ENCODE assay signal across 26 cellular contexts in genomic region chr16:3498988-3499387, GRCh38. TPM values are rescaled to one million over a fixed set of nuclear protein-coding genes. Genes with fewer than 3 reads are reported as not detected.
"Had no signal": no experiment of that assay in that cellular context is flagged by ENCODE, and none has a peak within 500 bp of the region (broad histone marks: within the 10 kb centered on the region; RNA-seq: fewer than 3 reads in every experiment).

No MANE protein-coding gene starts in this region.

- H3K27ac ChIP-seq: esophagus muscularis mucosa, heart right ventricle, tibial nerve, uterus had no signal

- H3K36me3 Mint-ChIP-seq: naive thymus-derived CD8-positive, alpha-beta T cell had no signal

- ATAC-seq: activated CD4-positive, CD25-positive, alpha-beta regulatory T cell treated with anti-CD3 and anti-CD28 coated beads, Interleukin-2, amount 50 U/mL, for 24 hours; activated T-cell treated with anti-CD3 and anti-CD28 coated beads, Interleukin-2, amount 50 U/mL, for 72 hours; heart right ventricle; naive thymus-derived CD8-positive, alpha-beta T cell; SK-N-SH treated with all-trans-retinoic acid at 6 μM for 48 hours had no signal

- DNase-seq: activated CD4-positive, alpha-beta T cell treated with anti-CD3 and anti-CD28 coated beads, Interleukin-2, amount 50 U/mL, for 1 hour; activated CD8-positive, alpha-beta memory T cell treated with anti-CD3 and anti-CD28 coated beads, Interleukin-2, amount 50 U/mL, for 4 hours; activated naive CD4-positive, alpha-beta T cell treated with anti-CD3 and anti-CD28 coated beads for 36 hours; activated T-cell treated with anti-CD3 and anti-CD28 coated beads, Interleukin-2, amount 50 U/mL, for 72 hours; dermis blood vessel endothelial cell; effector memory CD4-positive, alpha-beta T cell; heart right ventricle; mesendoderm; naive thymus-derived CD8-positive, alpha-beta T cell; nucleus accumbens; stimulated activated CD4-positive, alpha-beta T cell treated with anti-CD3 and anti-CD28 coated beads, Interleukin-15, amount 100 ng/mL, for 24 hours; stimulated activated CD4-positive, alpha-beta T cell treated with anti-CD3 and anti-CD28 coated beads, Interleukin-2, amount 100 ng/mL, for 48 hours; T-helper 1 cell; uterus had no signal

- H3K27me3 ChIP-seq: esophagus muscularis mucosa, heart right ventricle, tibial nerve, uterus had no signal

- H3K4me3 ChIP-seq: esophagus muscularis mucosa, skin epidermis, tibial nerve, uterus had no signal

- H3K36me3 ChIP-seq: esophagus muscularis mucosa, heart right ventricle, tibial nerve, uterus had no signal

- H3K9me3 ChIP-seq: esophagus muscularis mucosa, heart right ventricle, tibial nerve, uterus had no signal

- H3K9me3 Mint-ChIP-seq: activated naive CD4-positive, alpha-beta T cell treated with anti-CD3 and anti-CD28 coated beads for 36 hours; activated T-cell treated with anti-CD3 and anti-CD28 coated beads, Interleukin-2, amount 50 U/mL, for 72 hours; naive thymus-derived CD8-positive, alpha-beta T cell; stimulated activated naive CD8-positive, alpha-beta T cell treated with anti-CD3 and anti-CD28 coated beads, Interleukin-15, Interleukin-2, amounts not matched to agents 100 ng/mL and 50 ng/mL, for 24 hours had no signal

- H3K27ac Mint-ChIP-seq: activated T-cell treated with anti-CD3 and anti-CD28 coated beads, Interleukin-2, amount 50 U/mL, for 72 hours; progenitor cell of endocrine pancreas; stimulated activated naive CD8-positive, alpha-beta T cell treated with anti-CD3 and anti-CD28 coated beads, Interleukin-15, Interleukin-2, amounts not matched to agents 100 ng/mL and 50 ng/mL, for 24 hours had no signal

- H3K27me3 Mint-ChIP-seq: progenitor cell of endocrine pancreas; stimulated activated naive CD8-positive, alpha-beta T cell treated with anti-CD3 and anti-CD28 coated beads, Interleukin-15, Interleukin-2, amounts not matched to agents 100 ng/mL and 50 ng/mL, for 24 hours had no signal

RNA-seq across cellular contexts. Expression of gene C16orf90, which starts 3.7 kb away (rescaled TPM):
- total RNA-seq: activated naive CD4-positive, alpha-beta T cell treated with anti-CD3 and anti-CD28 coated beads for 36 hours; activated T-cell treated with anti-CD3 and anti-CD28 coated beads, Interleukin-2, amount 50 U/mL, for 72 hours; bronchial epithelial cell; dermis blood vessel endothelial cell; endothelial cell of umbilical vein; esophagus muscularis mucosa; heart right ventricle; lower leg skin; mucosa of gallbladder; naive thymus-derived CD8-positive, alpha-beta T cell; progenitor cell of endocrine pancreas; tibial nerve; uterus had no signal
- polyA plus RNA-seq: adipose tissue, endothelial cell of umbilical vein, heart right ventricle had no signal
